Comparison of ENCODE assay signal across 1 cellular context in genomic region chr17:76752006-76752405, GRCh38.
TF ChIP-seq lines count a peak whose summit lies in the region.

No MANE protein-coding gene starts in this region.

TF ChIP-seq in WTC11, 78 proteins besides CTCF, POLR2A, EP300 and RAD21 (continued from another document):
- TF ChIP-seq MAX (CRISPR knock-in tag; IDR thresholded peaks at IDR 0.05) (no peak), KAT7 (CRISPR knock-in tag; IDR thresholded peaks at IDR 0.05; ENCODE audit: borderline replicate concordance) (no peak)
TF ChIP-seq in WTC11: peak in this region for 0.
